Comparison of ENCODE assay signal across 8 cellular contexts in the genomic region with DNA sequence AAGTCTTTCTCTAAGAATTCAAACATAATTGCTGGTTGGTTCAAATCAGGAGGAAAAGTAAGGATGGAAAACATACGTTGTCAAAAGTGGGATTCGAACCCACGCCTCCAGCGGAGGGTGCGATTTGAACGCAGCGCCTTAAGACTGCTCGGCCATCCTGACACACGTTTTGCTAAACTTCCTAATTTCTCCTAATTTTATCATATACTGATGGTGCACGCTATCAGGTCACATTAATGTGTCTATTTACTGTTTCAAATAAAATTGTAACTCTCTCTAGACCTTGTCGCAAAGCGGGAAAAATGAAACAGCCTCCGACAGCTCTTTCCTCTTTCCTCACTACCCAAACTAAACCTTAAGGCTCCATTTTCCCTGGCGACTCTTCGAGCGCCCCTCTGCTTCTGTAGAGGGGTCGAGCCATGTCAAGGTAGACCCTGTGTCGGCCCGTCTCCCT. TPM values are rescaled to one million over a fixed set of nuclear protein-coding genes. Genes with fewer than 3 reads are reported as not detected.
DNase-seq lines count a peak whose midpoint lies in the region; ATAC-seq, FAIRE-seq and TF ChIP-seq lines count a peak whose summit lies in the region.
"Not testable (repeated sequence)": the region's sequence is repeated elsewhere in the genome, so short reads cannot be mapped to it uniquely, and the experiment has no call there.

No MANE protein-coding gene starts in this region.

- H3K4me3 ChIP-seq in AG04449 (ENCODE audit: low read depth, low read length) (peak overlapping the region; percentile 63), esophagus muscularis mucosa (peak overlapping the region; percentile 50 to 63 (median 55)), HepG2 (replicated peaks in 1 of 3; ENCODE audit: insufficient read depth in 1 of 3, low read depth in 2 of 3, low read length in 3 of 3) (peak overlapping the region; percentile 59 to 69 (median 60)), gastrocnemius medialis (peak overlapping the region; percentile 21 to 56 (median 52))
- H3K4me3 ChIP-seq in Karpas-422 (ENCODE audit: low read length), result not testable (repeated sequence)

- not testable (repeated sequence) for H3K9me3 ChIP-seq in Karpas-422 (ENCODE audit: low read length); esophagus muscularis mucosa; HepG2 (ENCODE audit: low read length); gastrocnemius medialis

- peak overlapping the region; percentile 100 for H3K27ac Mint-ChIP-seq in activated naive CD4-positive, alpha-beta T cell treated with anti-CD3 and anti-CD28 coated beads, Interleukin-2, amount 50 U/mL, for 24 hours

- not testable (repeated sequence) for H3K27ac ChIP-seq in Karpas-422 (ENCODE audit: low read length); HepG2 (ENCODE audit: extremely low read length, insufficient read depth, low read length)
- H3K27ac ChIP-seq in esophagus muscularis mucosa (replicated peaks in 1 of 4) (peak overlapping the region; percentile 63 to 82 (median 82)), gastrocnemius medialis (peak overlapping the region in 3 of 4 donors; percentile 54 to 68 (median 64))

- H3K4me2 ChIP-seq in Karpas-422 (ENCODE audit: low read depth, low read length, poor library complexity, severe bottlenecking), result not testable (repeated sequence)
- H3K4me2 ChIP-seq in HepG2 (ENCODE audit: low read depth, low read length), result peak overlapping the region; percentile 82

- not testable (repeated sequence) for H3K36me3 Mint-ChIP-seq in activated naive CD4-positive, alpha-beta T cell treated with anti-CD3 and anti-CD28 coated beads, Interleukin-2, amount 50 U/mL, for 24 hours

- intact Hi-C loops in esophagus muscularis mucosa (cut with DNase I); gastrocnemius medialis (cut with DNase I; ENCODE audit: low total_unique reads): not testable (repeated sequence)
- intact Hi-C loops in HepG2 (cut with micrococcal nuclease; ENCODE audit: unreplicated experiment), result loop anchor here (5.0 kb wide), 1 partner anchor 80 kb away; no protein-coding TSS in a partner anchor

- not testable (repeated sequence) for TF ChIP-seq RAD21 in HepG2 (CRISPR knock-in tag; IDR thresholded peaks at IDR 0.05)

- not testable (repeated sequence) for H3K27me3 Mint-ChIP-seq in activated naive CD4-positive, alpha-beta T cell treated with anti-CD3 and anti-CD28 coated beads, Interleukin-2, amount 50 U/mL, for 24 hours

- BruUV-seq in HepG2 (replicated peaks; lab: Mats Ljungman, UMichigan), result not testable (repeated sequence)

- ATAC-seq in GM18861 (IDR thresholded peaks at IDR 0.05; ENCODE audit: unreplicated experiment) (peak; percentile 29), gastrocnemius medialis (peak; percentile 26 to 33)
- not testable (repeated sequence) for ATAC-seq in HepG2

- TF ChIP-seq EP300 in esophagus muscularis mucosa (IDR thresholded peaks at IDR 0.05); HepG2 (IDR thresholded peaks at IDR 0.05; ENCODE audit: low read depth in 2 of 2, low read length in 2 of 2); HepG2 (CRISPR knock-in tag; IDR thresholded peaks at IDR 0.05; ENCODE audit: borderline replicate concordance): not testable (repeated sequence)

- not testable (repeated sequence) for H2AFZ ChIP-seq in Karpas-422 (ENCODE audit: low read length)
- H2AFZ ChIP-seq in HepG2 (ENCODE audit: low read length), result peak overlapping the region; percentile 42

- FAIRE-seq in HepG2 (lab: Jason Lieb, UNC), result not testable (repeated sequence)

- not testable (repeated sequence) for H3K9me3 Mint-ChIP-seq in activated naive CD4-positive, alpha-beta T cell treated with anti-CD3 and anti-CD28 coated beads, Interleukin-2, amount 50 U/mL, for 24 hours

- POLR2A ChIA-PET in AG04449 (lab: Yijun Ruan, JAX), result not testable (repeated sequence)
- POLR2A ChIA-PET in HepG2 (lab: Yijun Ruan, JAX), result interaction anchor here (0.6 kb wide), 1 partner anchor 115 kb away, joined by 3 read pairs; no protein-coding TSS in a partner anchor

- not testable (repeated sequence) for H3K4me1 ChIP-seq in Karpas-422 (ENCODE audit: low read length); esophagus muscularis mucosa; HepG2 (ENCODE audit: insufficient read depth, low read length); gastrocnemius medialis

- not testable (repeated sequence) for TF ChIP-seq POLR2A in esophagus muscularis mucosa (IDR thresholded peaks at IDR 0.05; ENCODE audit: low read depth); HepG2 (IDR thresholded peaks at IDR 0.05; ENCODE audit: insufficient read depth in 1 of 2, low read depth in 2 of 2, low read length in 2 of 2); gastrocnemius medialis (IDR thresholded peaks at IDR 0.05)

- CTCF ChIA-PET in AG04449 (lab: Yijun Ruan, JAX), result interaction anchor here (1.0 kb wide), 2 partner anchors 114 to 128 kb away, joined by 3 read pairs; no protein-coding TSS in a partner anchor
- CTCF ChIA-PET in HepG2 (lab: Yijun Ruan, JAX; ENCODE audit: low intra/inter-chr PET ratio, low total read pairs), result not testable (repeated sequence)

- H4K20me1 ChIP-seq in Karpas-422 (ENCODE audit: insufficient read depth, low read depth, low read length); HepG2 (ENCODE audit: insufficient read depth, low read length): not testable (repeated sequence)

- TF ChIP-seq CTCF in AG04449 (IDR thresholded peaks at IDR 0.05; ENCODE audit: insufficient read depth, low read length, missing control alignments); esophagus muscularis mucosa (IDR thresholded peaks at IDR 0.05); HepG2 (CRISPR knock-in tag; IDR thresholded peaks at IDR 0.05); gastrocnemius medialis (IDR thresholded peaks at IDR 0.05 in 4 of 5, conservative IDR thresholded peaks at IDR 0.05 in 1 of 5): not testable (repeated sequence)

- WGBS in esophagus muscularis mucosa, result under 1% methylated on average over 19 of the region's 19 CpGs
- WGBS in HepG2 (ENCODE audit: low lambda C conversion rate), result 3% methylated on average over 19 of the region's 19 CpGs

- in situ Hi-C loops in HepG2 (cut with HindIII; ENCODE audit: extremely low pct_ligation_motif_present, low pct_unique_long_range_greater_than_20kb), result not testable (repeated sequence)
- in situ Hi-C loops in gastrocnemius medialis (cut with MboI; ENCODE audit: low sequenced_read_pairs in 4 of 4), result loop anchor here in 1 of 4 donors (25.0 kb wide), 1 partner anchor 125 kb away; the partner anchor contains the start of gene DUSP12

- peaks cover 19% of the 10 kb centered on the region for H3K4me1 Mint-ChIP-seq in activated naive CD4-positive, alpha-beta T cell treated with anti-CD3 and anti-CD28 coated beads, Interleukin-2, amount 50 U/mL, for 24 hours

- not testable (repeated sequence) for H3K9me2 ChIP-seq in Karpas-422 (replicated peaks; ENCODE audit: insufficient read depth, low read length)

- DNase-seq in AG04449 (ENCODE audit: low read depth, low spot score); esophagus muscularis mucosa (ENCODE audit: extremely low spot score); gastrocnemius medialis: not testable (repeated sequence)
- DNase-seq in Karpas-422 (peak; percentile 52), RPMI7951 (ENCODE audit: low read depth) (peak; percentile 57), HepG2 (ENCODE audit: low spot score) (peak; percentile 10)

- H3K9ac ChIP-seq in Karpas-422 (ENCODE audit: low read length), result not testable (repeated sequence)
- H3K9ac ChIP-seq in HepG2 (ENCODE audit: insufficient read depth, low read depth, low read length), result peak overlapping the region; percentile 15; the same call in 1 of the 2 replicates

- H3K36me3 ChIP-seq in Karpas-422 (ENCODE audit: insufficient read depth, low read length); esophagus muscularis mucosa; HepG2 (replicated peaks in 1 of 2; ENCODE audit: control insufficient read depth in 1 of 2, insufficient read depth in 2 of 2, low read length in 2 of 2); gastrocnemius medialis: not testable (repeated sequence)

- not testable (repeated sequence) for H3K79me2 ChIP-seq in Karpas-422 (ENCODE audit: low read length); HepG2 (ENCODE audit: insufficient read depth, low read length)

- H3K27me3 ChIP-seq in Karpas-422 (ENCODE audit: low read length); esophagus muscularis mucosa; HepG2 (ENCODE audit: control insufficient read depth in 1 of 2, insufficient read depth in 2 of 2, low read length in 2 of 2): not testable (repeated sequence)
- H3K27me3 ChIP-seq in gastrocnemius medialis, result peaks cover 0 to 14% (median 6%) of the 10 kb centered on the region in 3 donors

- H3K4me3 Mint-ChIP-seq in activated naive CD4-positive, alpha-beta T cell treated with anti-CD3 and anti-CD28 coated beads, Interleukin-2, amount 50 U/mL, for 24 hours, result peak overlapping the region; percentile 94

RNA-seq across cellular contexts. Expression of gene FCGR3B, which starts 19.1 kb away (rescaled TPM):
- not detected in 2 replicates for total RNA-seq in Karpas-422 (2014; rRNA removed; shearing (Covaris generic); ENCODE audit: low replicate concordance)
- not detected in 2 replicates for total RNA-seq in RPMI7951 (2014; rRNA removed; shearing (Covaris generic))
- total RNA-seq in esophagus muscularis mucosa, result 1 to 10 TPM in 2 of 4 donors, under 1 TPM in 1, not detected in 1; 0.17 to 5.0 (median 2.1) TPM
- total RNA-seq in HepG2 (2016; rRNA removed; fragmentation: Illumina TruSeq; extraction: Trizol), result not detected in 2 replicates
- not detected in 2 replicates for total RNA-seq in HepG2 (2016; cell fraction: cytosol; rRNA removed; fragmentation: Illumina TruSeq; extraction: Trizol; ENCODE audit: low read depth)
- total RNA-seq in HepG2 (2016; cell fraction: insoluble cytoplasmic fraction; rRNA removed; fragmentation: Illumina TruSeq; extraction: Trizol), result not detected in 2 replicates
- not detected in 2 replicates for total RNA-seq in HepG2 (2016; cell fraction: membrane; rRNA removed; fragmentation: Illumina TruSeq; extraction: Trizol)
- total RNA-seq in HepG2 (2016; cell fraction: nucleus; rRNA removed; fragmentation: Illumina TruSeq; extraction: Trizol), result not detected in 2 replicates
- polyA plus RNA-seq in HepG2 (2011; rRNA removed), result not detected in 2 replicates
- not detected in 2 replicates for polyA plus RNA-seq in HepG2 (2011; cell fraction: cytosol; rRNA removed)
- polyA plus RNA-seq in HepG2 (2011; cell fraction: nucleus; rRNA removed), result not detected in 2 replicates
- polyA plus RNA-seq in HepG2 (2012), result not detected in 2 replicates
- polyA plus RNA-seq in HepG2 (2016; cell fraction: cytosol; fragmentation: Illumina TruSeq; extraction: Trizol; ENCODE audit: low read depth), result not detected in 2 replicates
- not detected in 2 replicates for polyA plus RNA-seq in HepG2 (2016; cell fraction: insoluble cytoplasmic fraction; fragmentation: Illumina TruSeq; extraction: Trizol; ENCODE audit: low read depth)
- not detected in 2 replicates for polyA plus RNA-seq in HepG2 (2016; cell fraction: membrane; fragmentation: Illumina TruSeq; extraction: Trizol; ENCODE audit: low read depth)
- not detected in 2 replicates for polyA plus RNA-seq in HepG2 (2016; cell fraction: nucleus; fragmentation: Illumina TruSeq; extraction: Trizol; ENCODE audit: insufficient read depth, low read depth)
- polyA minus RNA-seq in HepG2 (2011; rRNA and poly(A)+ RNA removed; ENCODE audit: low replicate concordance), result not detected in 2 replicates
- polyA minus RNA-seq in HepG2 (2011; cell fraction: cytosol; rRNA and poly(A)+ RNA removed), result not detected in 2 replicates
- not detected in 2 replicates for polyA minus RNA-seq in HepG2 (2011; cell fraction: nucleus; rRNA and poly(A)+ RNA removed)
- total RNA-seq in gastrocnemius medialis, result 1 to 10 TPM in 1 of 4 donors, under 1 TPM in 3; 0.38 to 1.2 (median 0.42) TPM

RNA-seq across cellular contexts. Expression of gene FCGR2B, which starts 51.0 kb away (rescaled TPM):
- 523 and 581 TPM in 2 replicates for total RNA-seq in Karpas-422 (2014; rRNA removed; shearing (Covaris generic); ENCODE audit: low replicate concordance)
- under 0.01 TPM in 1 of 2 replicates, not detected in the other for total RNA-seq in RPMI7951 (2014; rRNA removed; shearing (Covaris generic))
- 10 to 100 TPM; 12.7 to 39.8 (median 27.0) TPM for total RNA-seq in esophagus muscularis mucosa
- not detected in 2 replicates for total RNA-seq in HepG2 (2016; rRNA removed; fragmentation: Illumina TruSeq; extraction: Trizol)
- total RNA-seq in HepG2 (2016; cell fraction: cytosol; rRNA removed; fragmentation: Illumina TruSeq; extraction: Trizol; ENCODE audit: low read depth), result not detected in 2 replicates
- total RNA-seq in HepG2 (2016; cell fraction: insoluble cytoplasmic fraction; rRNA removed; fragmentation: Illumina TruSeq; extraction: Trizol), result not detected in 2 replicates
- not detected in 2 replicates for total RNA-seq in HepG2 (2016; cell fraction: membrane; rRNA removed; fragmentation: Illumina TruSeq; extraction: Trizol)
- not detected in 2 replicates for total RNA-seq in HepG2 (2016; cell fraction: nucleus; rRNA removed; fragmentation: Illumina TruSeq; extraction: Trizol)
- 0.03 TPM in 1 of 2 replicates, not detected in the other for polyA plus RNA-seq in HepG2 (2011; rRNA removed)
- polyA plus RNA-seq in HepG2 (2011; cell fraction: cytosol; rRNA removed), result not detected in 2 replicates
- polyA plus RNA-seq in HepG2 (2011; cell fraction: nucleus; rRNA removed), result not detected in 2 replicates
- polyA plus RNA-seq in HepG2 (2012), result not detected in 2 replicates
- polyA plus RNA-seq in HepG2 (2016; cell fraction: cytosol; fragmentation: Illumina TruSeq; extraction: Trizol; ENCODE audit: low read depth), result not detected in 2 replicates
- not detected in 2 replicates for polyA plus RNA-seq in HepG2 (2016; cell fraction: insoluble cytoplasmic fraction; fragmentation: Illumina TruSeq; extraction: Trizol; ENCODE audit: low read depth)
- polyA plus RNA-seq in HepG2 (2016; cell fraction: membrane; fragmentation: Illumina TruSeq; extraction: Trizol; ENCODE audit: low read depth), result not detected in 2 replicates
- not detected in 2 replicates for polyA plus RNA-seq in HepG2 (2016; cell fraction: nucleus; fragmentation: Illumina TruSeq; extraction: Trizol; ENCODE audit: insufficient read depth, low read depth)
- polyA minus RNA-seq in HepG2 (2011; rRNA and poly(A)+ RNA removed; ENCODE audit: low replicate concordance), result not detected in 2 replicates
- not detected in 2 replicates for polyA minus RNA-seq in HepG2 (2011; cell fraction: cytosol; rRNA and poly(A)+ RNA removed)
- not detected in 2 replicates for polyA minus RNA-seq in HepG2 (2011; cell fraction: nucleus; rRNA and poly(A)+ RNA removed)
- total RNA-seq in gastrocnemius medialis, result 1 to 10 TPM; 4.8 to 9.4 (median 5.8) TPM

Comparison
In these comparisons a context has a peak if more than half of its experiments do, and no peak if none do; other contexts are left out.
1. RNA of gene FCGR2B, which starts 51.0 kb away (total RNA-seq): 523 to 581 TPM in Karpas-422; 12.7 to 39.8 TPM in esophagus muscularis mucosa, 4.8 to 9.4 TPM in gastrocnemius medialis, under 0.01 TPM in RPMI7951 and not detected in HepG2; every median in the first group is over 10 times any median in the second.